ENCODE assay signal across 12 cellular contexts in the genomic region with DNA sequence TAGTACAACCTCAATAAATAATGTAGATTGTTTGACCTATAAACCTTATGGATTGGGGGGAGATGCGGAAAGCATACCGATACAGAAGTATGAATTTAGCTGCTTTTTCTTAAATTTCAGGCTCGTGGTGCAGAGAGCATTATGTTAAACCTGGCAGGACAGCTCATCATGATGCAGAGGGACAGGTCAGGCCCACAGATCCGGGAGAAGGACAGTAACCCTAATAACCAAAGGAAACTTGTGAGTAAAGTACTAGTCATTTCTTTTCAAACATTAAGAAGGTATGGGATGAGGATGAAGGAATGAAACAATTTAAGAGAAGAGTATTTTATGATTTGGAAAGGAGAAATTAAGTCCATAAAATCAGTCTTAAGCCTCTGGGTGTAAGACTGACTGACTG.
"Had no signal": no experiment of that assay in that cellular context is flagged by ENCODE, and none has a peak within 500 bp of the region (broad histone marks: within the 10 kb centered on the region; RNA-seq: fewer than 3 reads in every experiment).

No MANE protein-coding gene starts in this region.

- H3K79me2 ChIP-seq: parathyroid adenoma had no signal

- H3K9ac ChIP-seq: neural progenitor cell, parathyroid adenoma had no signal

- H3K4me3 Mint-ChIP-seq: activated naive CD8-positive, alpha-beta T cell treated with anti-CD3 and anti-CD28 coated beads, Interleukin-2, amount 10 ng/mL, durations not matched to agents 7 days and 5 days; neural progenitor cell; stimulated activated naive CD8-positive, alpha-beta T cell treated with anti-CD3 and anti-CD28 coated beads, Interleukin-15, amount 100 ng/mL, for 72 hours had no signal

- H3K9me3 Mint-ChIP-seq: activated naive CD8-positive, alpha-beta T cell treated with anti-CD3 and anti-CD28 coated beads, Interleukin-2, amount 10 ng/mL, durations not matched to agents 7 days and 5 days; neural progenitor cell; stimulated activated naive CD8-positive, alpha-beta T cell treated with anti-CD3 and anti-CD28 coated beads, Interleukin-15, amount 100 ng/mL, for 72 hours had no signal

- H3K4me2 ChIP-seq: neural progenitor cell had no signal

- H3K4me3 ChIP-seq: neural progenitor cell had no signal

- DNase-seq: activated CD4-positive, alpha-beta T cell treated with anti-CD3 and anti-CD28 coated beads for 4 hours; activated CD8-positive, alpha-beta memory T cell treated with anti-CD3 and anti-CD28 coated beads for 24 hours; activated naive CD8-positive, alpha-beta T cell treated with anti-CD3 and anti-CD28 coated beads, Interleukin-2, amount 10 ng/mL, durations not matched to agents 7 days and 5 days; anterior cingulate cortex; hippocampal formation; stimulated activated CD4-positive, alpha-beta T cell treated with anti-CD3 and anti-CD28 coated beads, Interleukin-4, amount 100 ng/mL, for 1 hour; stimulated activated CD8-positive, alpha-beta memory T cell treated with anti-CD3 and anti-CD28 coated beads, Interleukin-4, amount 100 ng/mL, for 48 hours; stimulated activated naive CD8-positive, alpha-beta T cell treated with anti-CD3 and anti-CD28 coated beads, Interleukin-15, amount 100 ng/mL, for 72 hours; T1000 had no signal

- H3K27ac Mint-ChIP-seq: activated naive CD8-positive, alpha-beta T cell treated with anti-CD3 and anti-CD28 coated beads, Interleukin-2, amount 10 ng/mL, durations not matched to agents 7 days and 5 days; neural progenitor cell had no signal

- H3K4me1 Mint-ChIP-seq: neural progenitor cell had no signal

- H2AFZ ChIP-seq: neural progenitor cell, parathyroid adenoma had no signal

- H3K27ac ChIP-seq: neural progenitor cell, parathyroid adenoma, VCaP had no signal

- H3K4me1 ChIP-seq: neural progenitor cell, parathyroid adenoma had no signal

- H3K27me3 Mint-ChIP-seq: activated naive CD8-positive, alpha-beta T cell treated with anti-CD3 and anti-CD28 coated beads, Interleukin-2, amount 10 ng/mL, durations not matched to agents 7 days and 5 days; stimulated activated naive CD8-positive, alpha-beta T cell treated with anti-CD3 and anti-CD28 coated beads, Interleukin-15, amount 100 ng/mL, for 72 hours had no signal

- H3K27me3 ChIP-seq: neural progenitor cell had no signal
